Comparison of ENCODE assay signal across 8 cellular contexts in the genomic region with DNA sequence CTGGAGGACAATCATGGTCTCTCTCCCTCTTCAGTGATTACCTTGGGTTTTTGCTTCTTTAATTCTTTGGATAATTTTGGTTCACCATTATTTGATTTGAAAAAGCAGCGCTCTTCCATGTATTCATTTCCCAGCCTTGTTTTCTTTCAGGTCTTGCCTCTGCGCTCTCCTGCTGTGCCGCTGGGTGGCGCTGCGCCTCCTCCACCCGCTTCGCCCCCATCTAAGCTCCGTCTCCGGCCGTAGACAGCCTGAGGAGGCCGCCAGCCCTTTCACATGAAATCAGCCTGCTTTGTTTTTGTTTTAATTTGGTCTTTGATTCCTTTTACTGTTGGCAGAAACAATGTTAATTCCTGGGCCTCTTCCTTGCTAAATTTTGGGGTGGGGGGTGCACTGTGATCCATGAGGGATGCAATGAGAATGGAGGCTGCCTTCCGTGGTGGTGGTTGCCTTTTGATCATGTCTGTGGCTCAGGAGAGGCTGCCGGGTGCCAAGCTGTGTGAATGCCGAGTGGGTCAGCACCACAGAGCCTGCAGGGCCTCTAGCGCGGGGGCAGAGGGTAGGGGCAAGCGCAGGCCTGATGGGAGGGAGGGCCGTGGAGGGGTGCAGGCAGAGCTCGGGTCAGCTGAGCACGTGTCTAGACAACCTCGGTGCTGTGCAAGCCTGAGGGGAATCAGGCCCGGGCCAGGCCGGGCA.
DNase-seq lines count a peak whose midpoint lies in the region; ATAC-seq, FAIRE-seq and TF ChIP-seq lines count a peak whose summit lies in the region.

No MANE protein-coding gene starts in this region.

- intact Hi-C loops in breast epithelium (cut with DNase I; ENCODE audit: low total_unique reads): no loop called here

- H3K27me3 ChIP-seq in breast epithelium: no peaks in the 10 kb centered on the region
- H3K27me3 ChIP-seq in small intestine (ENCODE audit: control insufficient read depth in 2 of 2, insufficient read depth in 2 of 2, low read length in 2 of 2): no peaks in the 10 kb centered on the region

- in situ Hi-C loops in ACHN (cut with HindIII; ENCODE audit: low pct_ligation_motif_present, low pct_unique_long_range_greater_than_20kb, low sequenced_read_pairs): no loop called here

- H3K9me3 ChIP-seq in breast epithelium (no peaks in the 10 kb centered on the region), small intestine (ENCODE audit: control insufficient read depth, low read depth) (no peaks in the 10 kb centered on the region)

- peak; percentile 63 for TF ChIP-seq CTCF in GM20000 (IDR thresholded peaks at IDR 0.05; ENCODE audit: extremely low read depth, missing control alignments)
- TF ChIP-seq CTCF in breast epithelium (IDR thresholded peaks at IDR 0.05): peak; percentile 41 to 67 (median 61)

- H3K27ac ChIP-seq in breast epithelium: peak overlapping the region; percentile 52 to 57
- H3K27ac ChIP-seq in small intestine (ENCODE audit: low read depth in 1 of 2, low read length in 1 of 2): no peak overlapping the region

- peak; percentile 71 for DNase-seq in ACHN
- DNase-seq in GM20000 (ENCODE audit: low spot score): peak; percentile 53
- DNase-seq in T-helper 9 cell: peak; percentile 39
- peak in 1 of 2 donors; percentile 39 for DNase-seq in breast epithelium (ENCODE audit: low spot score in 2 of 2)
- peak; percentile 79 for DNase-seq in islet precursor cell
- peak; percentile 32 to 37 for DNase-seq in stimulated activated CD4-positive, alpha-beta T cell treated with anti-CD3 and anti-CD28 coated beads, Interleukin-4, amount 100 ng/mL, for 48 hours (ENCODE audit: low read depth in 2 of 2)
- no peak for DNase-seq in small intestine

- no peaks in the 10 kb centered on the region for H3K36me3 ChIP-seq in breast epithelium
- peaks cover 26 to 39% of the 10 kb centered on the region in 2 donors for H3K36me3 ChIP-seq in small intestine (ENCODE audit: control insufficient read depth in 2 of 2, insufficient read depth in 2 of 2, low read length in 2 of 2)

- H3K4me3 ChIP-seq in breast epithelium (no peak overlapping the region), small intestine (ENCODE audit: low read depth in 1 of 2, low read length in 2 of 2) (no peak overlapping the region)

- ATAC-seq in GM18519 (IDR thresholded peaks at IDR 0.05; ENCODE audit: low FRiP score, unreplicated experiment): no peak

- peaks cover 0 to 12% of the 10 kb centered on the region in 2 donors for H3K4me1 ChIP-seq in breast epithelium
- H3K4me1 ChIP-seq in small intestine (ENCODE audit: control insufficient read depth in 2 of 2, insufficient read depth in 1 of 2, low read depth in 1 of 2, low read length in 1 of 2): no peaks in the 10 kb centered on the region

- no peak for FAIRE-seq in small intestine (lab: Jason Lieb, UNC)

- TF ChIP-seq POLR2A in breast epithelium (IDR thresholded peaks at IDR 0.05): no peak

- WGBS in small intestine, 3 donors: 70 to 82% (median 77%) methylated on average over 20 to 23 of the region's 23 CpGs

Comparison
In these comparisons a context has a peak if more than half of its experiments do, and no peak if none do; other contexts are left out.
1. H3K27ac ChIP-seq: peak in breast epithelium (2 of 2); none in small intestine (0 of 2).